ENCODE assay signal across 8 cellular contexts in genomic region chr10:62045765-62046521, GRCh38.
DNase-seq lines count a peak whose midpoint lies in the region; ATAC-seq, FAIRE-seq and TF ChIP-seq lines count a peak whose summit lies in the region.

No MANE protein-coding gene starts in this region.

- H3K79me2 ChIP-seq in MM.1S (ENCODE audit: low read length), result peaks cover 89% of the 10 kb centered on the region
- H3K79me2 ChIP-seq in GM12878 (ENCODE audit: control insufficient read depth, insufficient read depth, low read length), result peaks cover 75% of the 10 kb centered on the region

- H2AFZ ChIP-seq in MM.1S (ENCODE audit: low read length), result no peak overlapping the region
- H2AFZ ChIP-seq in GM12878 (ENCODE audit: control insufficient read depth, low read depth, low read length), result no peak overlapping the region; the same call in 1 of the 2 replicates

- no peaks in the 10 kb centered on the region for H3K9me3 Mint-ChIP-seq in CD8-positive, alpha-beta T cell

- TF ChIP-seq CTCF in CD8-positive, alpha-beta T cell (IDR thresholded peaks at IDR 0.05), result no peak
- no peak for TF ChIP-seq CTCF in MM.1S (IDR thresholded peaks at IDR 0.05; ENCODE audit: low read length)
- TF ChIP-seq CTCF in GM12878 (IDR thresholded peaks at IDR 0.05 in 2 of 3, conservative IDR thresholded peaks at IDR 0.05 in 1 of 3; ENCODE audit: control insufficient read depth in 2 of 3, extremely low read depth in 1 of 3, insufficient read depth in 1 of 3, low read depth in 3 of 3, low read length in 3 of 3), result no peak
- no peak for TF ChIP-seq CTCF in right lobe of liver (IDR thresholded peaks at IDR 0.05)
- no peak for TF ChIP-seq CTCF in tibial nerve (IDR thresholded peaks at IDR 0.05)

- SMC1A ChIA-PET in GM12878 (lab: Charles Lee; ENCODE audit: uncharacterized antibody, unreplicated experiment), result interaction anchor here (0.7 to 2.1 kb wide), 8 partner anchors 8 to 199 kb away, joined by 3 to 9 read pairs (median 6); no protein-coding TSS in a partner anchor

- BruUV-seq in GM12878 (replicated peaks; lab: Mats Ljungman, UMichigan), result no TSS peak

- 1% methylated on average over 12 of the region's 12 CpGs for WGBS in GM12878 (ENCODE audit: insufficient coverage, insufficient replicate concordance, low lambda C conversion rate, missing lambda C conversion rate)
- 15% methylated on average over 12 of the region's 12 CpGs for WGBS in right lobe of liver (ENCODE audit: insufficient coverage, low coverage, low lambda C conversion rate, missing lambda C conversion rate)
- WGBS in tibial nerve, 2 donors, result 8% methylated on average over 12 of the region's 12 CpGs

- H3K4me1 ChIP-seq in CD8-positive, alpha-beta T cell (ENCODE audit: insufficient read depth, low read length), result peaks cover 47% of the 10 kb centered on the region
- H3K4me1 ChIP-seq in MM.1S (ENCODE audit: low read length) (peaks cover 66% of the 10 kb centered on the region), GM12878 (ENCODE audit: control insufficient read depth, insufficient read depth, low read length) (peaks cover 74% of the 10 kb centered on the region), right lobe of liver (peaks cover 0 to 40% (median 13%) of the 10 kb centered on the region in 4 donors), tibial nerve (peaks cover 0 to 65% (median 41%) of the 10 kb centered on the region in 4 donors)

- FAIRE-seq in GM12878 (lab: Jason Lieb, UNC), result no peak

- no peak for TF ChIP-seq POLR2A in GM12878 (IDR thresholded peaks at IDR 0.05; ENCODE audit: low read depth, low read length)
- peak; percentile 30 for TF ChIP-seq POLR2A in right lobe of liver (IDR thresholded peaks at IDR 0.05)
- no peak for TF ChIP-seq POLR2A in tibial nerve (IDR thresholded peaks at IDR 0.05)

- H3F3A ChIP-seq in MM.1S (ENCODE audit: insufficient read depth, low read length), result peaks cover 73% of the 10 kb centered on the region

- CTCF ChIA-PET in CD8-positive, alpha-beta T cell (lab: Charles Lee), result interaction anchor here (0.7 to 1.5 kb wide), 2 partner anchors 149 to 199 kb away, joined by 3 to 6 read pairs; no protein-coding TSS in a partner anchor
- CTCF ChIA-PET in GM12878 (lab: Yijun Ruan, JAX), result interaction anchor here (1.2 to 3.2 kb wide), 2 partner anchors 10 to 199 kb away, joined by 3 to 22 read pairs; no protein-coding TSS in a partner anchor

- peak overlapping the region; percentile 57 for H3K4me3 Mint-ChIP-seq in CD8-positive, alpha-beta T cell

- TF ChIP-seq EP300 in GM12878 (IDR thresholded peaks at IDR 0.05; ENCODE audit: borderline replicate concordance in 1 of 2, control insufficient read depth in 1 of 2, low read depth in 2 of 2, low read length in 2 of 2) (no peak), tibial nerve (IDR thresholded peaks at IDR 0.05) (peak in 1 of 2 donors; percentile 72)

- no peak for ATAC-seq in CD8-positive, alpha-beta T cell
- no peak for ATAC-seq in GM12878
- ATAC-seq in right lobe of liver, result peak; percentile 20 to 48 (median 23)
- no peak for ATAC-seq in HG02870 (IDR thresholded peaks at IDR 0.05; ENCODE audit: unreplicated experiment)

- peaks cover 9% of the 10 kb centered on the region for H3K36me3 Mint-ChIP-seq in CD8-positive, alpha-beta T cell

- no peaks in the 10 kb centered on the region for H3K27me3 Mint-ChIP-seq in CD8-positive, alpha-beta T cell (ENCODE audit: low read depth)

- intact Hi-C loops in CD8-positive, alpha-beta T cell (cut with DNase I, micrococcal nuclease), result loop anchor here in 1 of 2 experiments (10.0 kb wide), 1 partner anchor 1109 kb away; no protein-coding TSS in a partner anchor
- intact Hi-C loops in GM12878 (cut with micrococcal nuclease; ENCODE audit: unreplicated experiment), result loop anchor here (5.0 kb wide), 3 partner anchors 59 to 141 kb away; no protein-coding TSS in a partner anchor
- intact Hi-C loops in right lobe of liver (cut with DNase I), result no loop called here

- RAD21 ChIA-PET in GM12878 (lab: Charles Lee; ENCODE audit: unreplicated experiment), result interaction anchor here (0.6 to 2.0 kb wide), 10 partner anchors 7 to 896 kb away, joined by 3 to 7 read pairs (median 4); no protein-coding TSS in a partner anchor

- in situ Hi-C loops in GM12878 (cut with MboI), result loop anchor here (5.0 kb wide), 2 partner anchors 144 to 196 kb away; partner anchors contain the start of gene ARID5B

- DNase-seq in CD8-positive, alpha-beta T cell, result no peak
- DNase-seq in MM.1S (peak; percentile 16), GM12878 (ENCODE audit: low read depth, low spot score) (no peak), right lobe of liver (peak in 1 of 3 donors; percentile 57), tibial nerve (ENCODE audit: low spot score in 2 of 2) (peak in 1 of 2 donors; percentile 35), NCI-H2107 treated with DMSO at 0.1 percent for 48 hours (lab: John Stamatoyannopoulos, UW; ENCODE audit: unreplicated experiment) (no peak)
- no peak for DNase-seq in activated CD4-positive, alpha-beta T cell treated with anti-CD3 and anti-CD28 coated beads, Interleukin-2, amount 50 U/mL, for 48 hours

- H3K4me2 ChIP-seq in MM.1S (ENCODE audit: low read depth, low read length) (peak overlapping the region; percentile 71), GM12878 (ENCODE audit: control insufficient read depth, insufficient read depth) (peak overlapping the region; percentile 99)

- no peaks in the 10 kb centered on the region for H3K36me3 ChIP-seq in CD8-positive, alpha-beta T cell (ENCODE audit: insufficient read depth, low read length)
- H3K36me3 ChIP-seq in MM.1S (replicated peaks; ENCODE audit: insufficient read depth, low read length), result no peaks in the 10 kb centered on the region
- no peaks in the 10 kb centered on the region for H3K36me3 ChIP-seq in GM12878 (ENCODE audit: control insufficient read depth in 2 of 2, insufficient read depth in 2 of 2, low read length in 1 of 2)
- H3K36me3 ChIP-seq in right lobe of liver, result no peaks in the 10 kb centered on the region
- no peaks in the 10 kb centered on the region for H3K36me3 ChIP-seq in tibial nerve

- no peak overlapping the region for H3K27ac ChIP-seq in CD8-positive, alpha-beta T cell (ENCODE audit: low read depth, low read length)
- H3K27ac ChIP-seq in MM.1S (ENCODE audit: low read length) (peak overlapping the region; percentile 94), GM12878 (ENCODE audit: control insufficient read depth, insufficient read depth) (peak overlapping the region; percentile 93), right lobe of liver (peak overlapping the region; percentile 49 to 98 (median 90)), tibial nerve (peak overlapping the region; percentile 92 to 99 (median 98))

- no peak for TF ChIP-seq RAD21 in GM12878 (IDR thresholded peaks at IDR 0.05; ENCODE audit: insufficient read depth, low read depth, low read length)

- no peak overlapping the region for H3K4me3 ChIP-seq in CD8-positive, alpha-beta T cell (ENCODE audit: low read depth, low read length)
- peak overlapping the region; percentile 43 for H3K4me3 ChIP-seq in MM.1S (ENCODE audit: low read length)
- H3K4me3 ChIP-seq in GM12878, result peak overlapping the region; percentile 42; the same call in 1 of the 2 replicates
- H3K4me3 ChIP-seq in right lobe of liver, result peak overlapping the region in 2 of 3 donors; percentile 10 to 11
- H3K4me3 ChIP-seq in tibial nerve, result peak overlapping the region in 2 of 4 donors; percentile 7 to 28

- H3K27me3 ChIP-seq in CD8-positive, alpha-beta T cell (ENCODE audit: insufficient read depth, low read length), result no peaks in the 10 kb centered on the region
- H3K27me3 ChIP-seq in MM.1S (replicated peaks; ENCODE audit: insufficient read depth, low read length) (no peaks in the 10 kb centered on the region), GM12878 (replicated peaks in 1 of 2; ENCODE audit: control insufficient read depth in 2 of 2, insufficient read depth in 2 of 2, low read length in 1 of 2) (no peaks in the 10 kb centered on the region), right lobe of liver (no peaks in the 10 kb centered on the region), tibial nerve (no peaks in the 10 kb centered on the region)

- H3K9me2 ChIP-seq in MM.1S (replicated peaks; ENCODE audit: insufficient read depth, low read length), result no peaks in the 10 kb centered on the region

- no peaks in the 10 kb centered on the region for H4K20me1 ChIP-seq in MM.1S (ENCODE audit: insufficient read depth, low read length)
- no peaks in the 10 kb centered on the region for H4K20me1 ChIP-seq in GM12878 (ENCODE audit: control insufficient read depth, insufficient read depth)

- H3K27ac Mint-ChIP-seq in CD8-positive, alpha-beta T cell, result peak overlapping the region; percentile 73

- H3K9ac ChIP-seq in MM.1S (ENCODE audit: low read length) (peak overlapping the region; percentile 96), GM12878 (ENCODE audit: control insufficient read depth, insufficient read depth, low read length) (peak overlapping the region; percentile 56)

- H3K4me1 Mint-ChIP-seq in CD8-positive, alpha-beta T cell (ENCODE audit: low read depth), result peaks cover 88% of the 10 kb centered on the region

- POLR2A ChIA-PET in CD8-positive, alpha-beta T cell (lab: Charles Lee), result no interaction called here
- POLR2A ChIA-PET in GM12878 (lab: Charles Lee), result interaction anchor here (0.7 kb wide), 1 partner anchor 146 kb away, joined by 5 read pairs; no protein-coding TSS in a partner anchor

- H3K9me3 ChIP-seq in CD8-positive, alpha-beta T cell (ENCODE audit: low read length), result no peaks in the 10 kb centered on the region
- no peaks in the 10 kb centered on the region for H3K9me3 ChIP-seq in MM.1S (replicated peaks; ENCODE audit: insufficient read depth, low read length)
- no peaks in the 10 kb centered on the region; the same call in 1 of the 3 replicates for H3K9me3 ChIP-seq in GM12878 (replicated peaks; ENCODE audit: control insufficient read depth, insufficient read depth, low read length)
- no peaks in the 10 kb centered on the region for H3K9me3 ChIP-seq in right lobe of liver
- H3K9me3 ChIP-seq in tibial nerve, result no peaks in the 10 kb centered on the region

TF ChIP-seq in GM12878, 131 proteins besides CTCF, POLR2A, EP300 and RAD21 (continues in another document):
- TF ChIP-seq CEBPB (IDR thresholded peaks at IDR 0.05; ENCODE audit: borderline replicate concordance in 1 of 2, low read depth in 2 of 2, low read length in 2 of 2) (no peak), MLLT1 (IDR thresholded peaks at IDR 0.05) (no peak), PML (IDR thresholded peaks at IDR 0.05; ENCODE audit: low read length) (peak; percentile 59; the same call in 1 of the 2 replicates), MXI1 (IDR thresholded peaks at IDR 0.05; ENCODE audit: low read depth, low read length) (no peak)

Comparison
In these comparisons a context has a peak if more than half of its experiments do, and no peak if none do; other contexts are left out.
1. ATAC-seq: peak in right lobe of liver (4 of 4); none in CD8-positive, alpha-beta T cell (single experiment), GM12878 (single experiment) and HG02870 (single experiment).